ENCODE assay signal across 10 cellular contexts in genomic region chr12:55746147-55746912, GRCh38. TPM values are rescaled to one million over a fixed set of nuclear protein-coding genes. Genes with fewer than 3 reads are reported as not detected.
DNase-seq lines count a peak whose midpoint lies in the region; ATAC-seq and TF ChIP-seq lines count a peak whose summit lies in the region.
"Had no signal": no experiment of that assay in that cellular context is flagged by ENCODE, and none has a peak within 500 bp of the region (broad histone marks: within the 10 kb centered on the region; RNA-seq: fewer than 3 reads in every experiment).

No MANE protein-coding gene starts in this region.

- TF ChIP-seq CTCF in heart right ventricle (IDR thresholded peaks at IDR 0.05) (no peak), fibroblast of villous mesenchyme (IDR thresholded peaks at IDR 0.05; ENCODE audit: insufficient read depth, low read depth, low read length) (no peak), type B pancreatic cell (conservative IDR thresholded peaks at IDR 0.05) (no peak)

- H3K4me1 Mint-ChIP-seq in type B pancreatic cell (ENCODE audit: unreplicated experiment) = peaks cover 43% of the 10 kb centered on the region

- H3K27ac Mint-ChIP-seq in type B pancreatic cell = peak overlapping the region; percentile 63

- H3K4me1 ChIP-seq in heart right ventricle = peaks cover 0 to 59% (median 34%) of the 10 kb centered on the region in 9 donors

- H3K36me3 ChIP-seq in heart right ventricle = peaks cover 0 to 19% (median 3%) of the 10 kb centered on the region in 9 donors

- H3K27me3 ChIP-seq in heart right ventricle = peaks cover 0 to 11% (median 0%) of the 10 kb centered on the region in 7 donors

- peak overlapping the region; percentile 89 for H3K4me3 Mint-ChIP-seq in type B pancreatic cell

- intact Hi-C loops in heart right ventricle (cut with DNase I) = loop anchor here in 5 of 10 donors (5.0 to 10.0 kb wide), 5 partner anchors 48 to 368 kb away; partner anchors contain the start of genes DGKA (in 1 of the 5), ORMDL2 (in 1 of the 5), RPL41 (in 1 of the 5) and SARNP (in 1 of the 5)
- intact Hi-C loops in Right ventricle myocardium superior (cut with DNase I) = loop anchor here (10.0 kb wide), 1 partner anchor 48 kb away; no protein-coding TSS in a partner anchor

- ATAC-seq in heart right ventricle = no peak
- ATAC-seq in Right ventricle myocardium superior (ENCODE audit: poor library complexity) = no peak
- ATAC-seq: mucosa of descending colon had no signal

- DNase-seq in heart right ventricle (no peak), Right ventricle myocardium superior (no peak), fibroblast of villous mesenchyme (ENCODE audit: low read depth) (no peak), type B pancreatic cell (ENCODE audit: extremely low spot score, unreplicated experiment) (no peak), GF-D8 (lab: John Stamatoyannopoulos, UW) (no peak), OCI-M1 (lab: John Stamatoyannopoulos, UW) (no peak)
- DNase-seq: activated CD4-positive, CD25-positive, alpha-beta regulatory T cell treated with anti-CD3 and anti-CD28 coated beads, Interleukin-2, amount 50 U/mL, for 72 hours; effector CD4-positive, alpha-beta T cell; mucosa of descending colon; NCI-H226 had no signal

- H3K9me3 Mint-ChIP-seq in type B pancreatic cell = no peaks in the 10 kb centered on the region

- H3K27ac ChIP-seq in heart right ventricle = peak overlapping the region in 7 of 10 donors; percentile 52 to 79 (median 67)

- WGBS in heart right ventricle, 2 donors = 33 to 45% methylated on average over 4 of the region's 4 CpGs

- H3K9me3 ChIP-seq in heart right ventricle = no peaks in the 10 kb centered on the region
- H3K9me3 ChIP-seq: mucosa of descending colon had no signal

- peak overlapping the region in 2 of 10 donors; percentile 28 to 32 for H3K4me3 ChIP-seq in heart right ventricle
- peak overlapping the region; percentile 2 for H3K4me3 ChIP-seq in fibroblast of villous mesenchyme (ENCODE audit: low read depth, low read length)
- H3K4me3 ChIP-seq: mucosa of descending colon had no signal

- peaks cover 30% of the 10 kb centered on the region for H3K36me3 Mint-ChIP-seq in type B pancreatic cell

- H3K27me3 Mint-ChIP-seq in type B pancreatic cell = no peaks in the 10 kb centered on the region

RNA-seq across cellular contexts. Expression of gene GDF11, which starts 3.4 kb away (rescaled TPM):
- total RNA-seq in heart right ventricle (10 to 100 TPM in 8 of 10 donors, 1 to 10 TPM in 2; 6.2 to 17.6 (median 12.4) TPM), Right ventricle myocardium superior (6.0 TPM), fibroblast of villous mesenchyme (3.9 and 6.5 TPM in 2 replicates), type B pancreatic cell (ENCODE audit: low replicate concordance) (11.8 and 40.1 TPM in 2 replicates)
- 1 to 10 TPM; 3.2 to 8.3 TPM for polyA plus RNA-seq in heart right ventricle

RNA-seq across cellular contexts. Expression of gene CD63, which starts 17.5 kb away (rescaled TPM):
- total RNA-seq in heart right ventricle (1,000 to 10,000 TPM in 2 of 10 donors, 100 to 1,000 TPM in 8; 565 to 1,547 (median 768) TPM), Right ventricle myocardium superior (723 TPM), fibroblast of villous mesenchyme (2,280 and 2,284 TPM in 2 replicates), type B pancreatic cell (ENCODE audit: low replicate concordance) (525 and 567 TPM in 2 replicates)
- polyA plus RNA-seq in heart right ventricle = 1,000 to 10,000 TPM; 1,333 to 2,861 TPM

RNA-seq across cellular contexts. Expression of gene RDH5, which starts 26.1 kb away (rescaled TPM):
- total RNA-seq in heart right ventricle (10 to 100 TPM in 6 of 10 donors, 1 to 10 TPM in 4; 4.9 to 25.9 (median 13.6) TPM), Right ventricle myocardium superior (10.1 TPM), fibroblast of villous mesenchyme (3.9 and 6.0 TPM in 2 replicates), type B pancreatic cell (ENCODE audit: low replicate concordance) (7.4 and 14.1 TPM in 2 replicates)
- 10 to 100 TPM; 40.1 to 54.5 TPM for polyA plus RNA-seq in heart right ventricle

RNA-seq across cellular contexts. Expression of gene BLOC1S1, which starts 30.5 kb away (rescaled TPM):
- total RNA-seq in heart right ventricle (100 to 1,000 TPM in 5 of 10 donors, 10 to 100 TPM in 5; 68.3 to 136 (median 101) TPM), Right ventricle myocardium superior (119 TPM), fibroblast of villous mesenchyme (36.3 and 54.4 TPM in 2 replicates), type B pancreatic cell (ENCODE audit: low replicate concordance) (89.9 and 98.6 TPM in 2 replicates)
- 100 to 1,000 TPM; 305 to 515 TPM for polyA plus RNA-seq in heart right ventricle

RNA-seq across cellular contexts. Expression of gene ITGA7, which starts 38.6 kb away (rescaled TPM):
- total RNA-seq in heart right ventricle (100 to 1,000 TPM; 422 to 750 (median 538) TPM), Right ventricle myocardium superior (437 TPM), fibroblast of villous mesenchyme (1.3 TPM in 2 replicates), type B pancreatic cell (ENCODE audit: low replicate concordance) (10.4 and 39.2 TPM in 2 replicates)
- polyA plus RNA-seq in heart right ventricle = 100 to 1,000 TPM; 247 to 481 TPM
